Comparison of ENCODE assay signal across 8 cellular contexts in the genomic region with DNA sequence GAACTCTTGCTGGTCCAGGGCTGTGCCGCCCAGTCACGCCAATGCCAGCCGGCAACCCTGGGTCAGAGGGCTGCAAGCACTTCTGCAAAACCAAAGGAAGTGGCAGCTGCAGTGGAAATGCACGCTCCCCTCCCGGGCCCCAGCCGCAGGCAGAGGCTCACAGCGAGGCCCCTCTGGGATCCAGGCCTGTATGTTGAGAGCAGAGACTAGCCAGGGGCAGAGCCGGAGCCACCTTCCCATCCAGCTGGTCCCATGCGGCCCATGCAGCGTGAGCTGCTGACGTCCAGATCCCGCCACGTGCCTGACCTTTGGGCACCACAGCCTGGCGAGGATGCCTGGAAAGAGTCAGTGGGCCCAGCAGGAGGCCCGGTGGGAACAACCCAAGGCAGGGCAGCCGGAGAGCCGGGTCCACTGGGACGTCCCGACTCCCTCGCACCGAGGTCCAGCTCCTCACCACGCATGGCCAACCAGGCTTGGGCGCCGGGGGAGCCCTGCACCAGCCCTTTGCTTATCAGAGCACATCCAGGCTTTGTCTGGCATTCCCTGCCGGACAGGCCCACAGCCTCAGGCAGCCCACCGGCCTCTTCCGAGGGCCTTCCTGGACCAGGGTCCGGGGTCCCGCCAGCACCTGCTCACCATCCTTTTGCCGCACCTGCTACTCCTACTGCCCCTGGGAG. TPM values are rescaled to one million over a fixed set of nuclear protein-coding genes. Genes with fewer than 3 reads are reported as not detected.
A peak's percentile ranks its signal among the peaks of the same experiment; 100 is the strongest.
DNase-seq lines count a peak whose midpoint lies in the region; ATAC-seq and TF ChIP-seq lines count a peak whose summit lies in the region.

No MANE protein-coding gene starts in this region.

- peak overlapping the region in 3 of 4 donors; percentile 14 to 42 (median 26) for H3K4me3 ChIP-seq in stomach
- H3K4me3 ChIP-seq in mammary epithelial cell (replicated peaks in 1 of 3; ENCODE audit: insufficient read depth in 1 of 3, low read depth in 2 of 3, low read length in 3 of 3): no peak overlapping the region

- H3K27ac Mint-ChIP-seq in activated T-cell treated with anti-CD3 and anti-CD28 coated beads, Interleukin-2, amount 50 U/mL, for 72 hours: peak overlapping the region; percentile 70

- CTCF ChIA-PET in mammary epithelial cell (lab: Charles Lee; ENCODE audit: low non-redundant PET): no interaction called here

- H3K9ac ChIP-seq in mammary epithelial cell (ENCODE audit: insufficient read depth, low read length): no peak overlapping the region

- dilution Hi-C loops in mammary epithelial cell (cut with HindIII; ENCODE audit: low sequenced_read_pairs): no loop called here

- in situ Hi-C loops in mammary epithelial cell (cut with MboI; ENCODE audit: low sequenced_read_pairs in 2 of 2): no loop called here

- H3K27ac ChIP-seq in KOPT-K1 (ENCODE audit: low read depth, low read length, poor library complexity, severe bottlenecking): peak overlapping the region; percentile 49
- H3K27ac ChIP-seq in stomach: peak overlapping the region; percentile 16 to 76 (median 65)
- H3K27ac ChIP-seq in mammary epithelial cell (ENCODE audit: insufficient read depth, low read depth, low read length): no peak overlapping the region

- no peak overlapping the region for H3K4me2 ChIP-seq in mammary epithelial cell (ENCODE audit: insufficient read depth, low read depth, low read length)

- peaks cover 5 to 53% (median 31%) of the 10 kb centered on the region in 4 donors for H3K4me1 ChIP-seq in stomach
- no peaks in the 10 kb centered on the region for H3K4me1 ChIP-seq in mammary epithelial cell (ENCODE audit: insufficient read depth, low read length)

- H2AFZ ChIP-seq in mammary epithelial cell (ENCODE audit: low read depth, low read length): no peak overlapping the region

- intact Hi-C loops in stomach (cut with DNase I; ENCODE audit: low total_unique reads) (no loop called here), mammary epithelial cell (cut with micrococcal nuclease) (no loop called here)

- H3K36me3 ChIP-seq in KOPT-K1 (ENCODE audit: insufficient read depth, low read length) (no peaks in the 10 kb centered on the region), stomach (peaks cover 0 to 8% (median 0%) of the 10 kb centered on the region in 4 donors), mammary epithelial cell (ENCODE audit: insufficient read depth, low read length) (no peaks in the 10 kb centered on the region)

- peak overlapping the region; percentile 90 for H3K4me3 Mint-ChIP-seq in activated T-cell treated with anti-CD3 and anti-CD28 coated beads, Interleukin-2, amount 50 U/mL, for 72 hours

- H3K4me1 Mint-ChIP-seq in activated T-cell treated with anti-CD3 and anti-CD28 coated beads, Interleukin-2, amount 50 U/mL, for 72 hours (ENCODE audit: low read depth): peaks cover 64% of the 10 kb centered on the region

- BruUV-seq in mammary epithelial cell (replicated peaks; lab: Mats Ljungman, UMichigan): no TSS peak

- H3K9me3 ChIP-seq in KOPT-K1 (ENCODE audit: insufficient read depth, low read length, poor library complexity, severe bottlenecking) (no peaks in the 10 kb centered on the region), stomach (no peaks in the 10 kb centered on the region), mammary epithelial cell (replicated peaks; ENCODE audit: insufficient read depth, low read length) (no peaks in the 10 kb centered on the region)

- peaks cover 0 to 11% (median 0%) of the 10 kb centered on the region in 3 donors for H3K27me3 ChIP-seq in stomach
- H3K27me3 ChIP-seq in mammary epithelial cell (ENCODE audit: insufficient read depth, low read length): no peaks in the 10 kb centered on the region

- H3K79me2 ChIP-seq in mammary epithelial cell (ENCODE audit: insufficient read depth, low read length): no peaks in the 10 kb centered on the region

- no peaks in the 10 kb centered on the region for H3K27me3 Mint-ChIP-seq in activated T-cell treated with anti-CD3 and anti-CD28 coated beads, Interleukin-2, amount 50 U/mL, for 72 hours (ENCODE audit: low read depth)

- H3K36me3 Mint-ChIP-seq in activated T-cell treated with anti-CD3 and anti-CD28 coated beads, Interleukin-2, amount 50 U/mL, for 72 hours (ENCODE audit: insufficient read depth in 2 of 2): peaks cover 11 to 15% of the 10 kb centered on the region in 2 donors

- 62 to 75% (median 67%) methylated on average over 17 to 30 of the region's 30 CpGs for WGBS in stomach, 5 donors
- WGBS in mammary epithelial cell (ENCODE audit: low coverage, missing lambda C conversion rate): 89% methylated on average over 18 of the region's 30 CpGs

- H3K9me3 Mint-ChIP-seq in activated T-cell treated with anti-CD3 and anti-CD28 coated beads, Interleukin-2, amount 50 U/mL, for 72 hours: no peaks in the 10 kb centered on the region

- no peak for TF ChIP-seq POLR2A in stomach (IDR thresholded peaks at IDR 0.05)

- TF ChIP-seq EP300 in stomach (IDR thresholded peaks at IDR 0.05): no peak

- no peaks in the 10 kb centered on the region for H4K20me1 ChIP-seq in mammary epithelial cell (ENCODE audit: insufficient read depth, low read length)

- DNase-seq in activated T-cell treated with anti-CD3 and anti-CD28 coated beads, Interleukin-2, amount 50 U/mL, for 72 hours: peak; percentile 48 to 64
- DNase-seq in iPS-NIHi11 (ENCODE audit: low spot score): peak; percentile 35
- DNase-seq in stomach: peak; percentile 38
- DNase-seq in HPDE6-E6E7 (ENCODE audit: extremely low spot score): no peak
- no peak for DNase-seq in mammary epithelial cell
- DNase-seq in GM03348 (ENCODE audit: low spot score): no peak

- no peak for ATAC-seq in activated T-cell treated with anti-CD3 and anti-CD28 coated beads, Interleukin-2, amount 50 U/mL, for 72 hours (replicated peaks in 1 of 2)
- ATAC-seq in HG03354 (IDR thresholded peaks at IDR 0.05; ENCODE audit: poor library complexity, severe bottlenecking, unreplicated experiment): no peak

- TF ChIP-seq CTCF in stomach (IDR thresholded peaks at IDR 0.05) (no peak), mammary epithelial cell (conservative IDR thresholded peaks at IDR 0.05 in 1 of 2, IDR thresholded peaks at IDR 0.05 in 1 of 2; ENCODE audit: extremely low read depth in 1 of 2, insufficient read depth in 1 of 2, low read depth in 1 of 2, low read length in 2 of 2) (no peak)

RNA-seq across cellular contexts. Expression of a gene that starts 4.3 kb away (rescaled TPM):
- total RNA-seq in activated T-cell treated with anti-CD3 and anti-CD28 coated beads, Interleukin-2, amount 50 U/mL, for 72 hours: 10 to 100 TPM; 38.2 to 49.6 TPM
- total RNA-seq in stomach (10 to 100 TPM in 1 of 5 donors, 1 to 10 TPM in 3, under 1 TPM in 1; under 0.01 to 11.1 (median 1.7) TPM), mammary epithelial cell (under 1 TPM in 1 of 2 donors, not detected in 1; 0.24 TPM)
- polyA plus RNA-seq in stomach (under 1 TPM; 0.38 to 0.81 (median 0.76) TPM), mammary epithelial cell (not detected)
- polyA minus RNA-seq in mammary epithelial cell: not detected

RNA-seq across cellular contexts. Expression of a gene that starts 40.0 kb away (rescaled TPM):
- total RNA-seq in activated T-cell treated with anti-CD3 and anti-CD28 coated beads, Interleukin-2, amount 50 U/mL, for 72 hours: 10 to 100 TPM; 56.8 to 57.5 TPM
- total RNA-seq in stomach: 10 to 100 TPM in 2 of 5 donors, 1 to 10 TPM in 3; 2.9 to 12.3 (median 4.5) TPM
- 1 to 10 TPM; 4.7 to 9.4 (median 8.0) TPM for polyA plus RNA-seq in stomach
- total RNA-seq in mammary epithelial cell: 10 to 100 TPM; 38.2 to 61.7 TPM
- polyA plus RNA-seq in mammary epithelial cell: 53.4 TPM
- 38.9 TPM for polyA minus RNA-seq in mammary epithelial cell

Comparison
In these comparisons a context has a peak if more than half of its experiments do, and no peak if none do; other contexts are left out.
1. DNase-seq: peak in activated T-cell treated with anti-CD3 and anti-CD28 coated beads, Interleukin-2, amount 50 U/mL, for 72 hours (2 of 2), iPS-NIHi11 (single experiment) and stomach (single experiment); none in HPDE6-E6E7 (single experiment), mammary epithelial cell (single experiment) and GM03348 (single experiment).
2. H3K4me3 ChIP-seq: peak in stomach (3 of 4); none in mammary epithelial cell (0 of 3).